1 cellular context compared by ENCODE assay signal in the genomic region with DNA sequence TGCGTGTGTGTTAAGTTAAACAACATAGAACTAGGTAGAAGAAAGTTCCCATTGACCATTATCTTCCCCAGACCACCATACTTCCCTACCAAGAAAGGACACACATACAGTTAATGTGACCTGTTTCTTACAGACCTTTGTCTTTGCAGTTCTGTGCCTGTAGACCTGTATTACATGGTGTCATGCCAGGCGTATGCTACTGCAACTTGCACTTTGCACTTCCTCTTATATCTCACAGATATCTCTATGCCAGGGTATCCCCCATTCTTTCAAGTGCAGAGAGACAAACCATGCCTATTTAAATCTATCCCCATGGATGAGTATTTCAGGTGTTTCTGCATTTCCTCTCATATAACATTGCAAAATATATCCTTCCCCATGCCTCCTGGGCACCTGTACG.
A peak's percentile ranks its signal among the peaks of the same experiment; 100 is the strongest.
TF ChIP-seq lines count a peak whose summit lies in the region.

No MANE protein-coding gene starts in this region.

TF ChIP-seq in liver, 16 proteins besides CTCF, POLR2A, EP300 and RAD21 (continued from another document):
- TF ChIP-seq, protein P1, sequence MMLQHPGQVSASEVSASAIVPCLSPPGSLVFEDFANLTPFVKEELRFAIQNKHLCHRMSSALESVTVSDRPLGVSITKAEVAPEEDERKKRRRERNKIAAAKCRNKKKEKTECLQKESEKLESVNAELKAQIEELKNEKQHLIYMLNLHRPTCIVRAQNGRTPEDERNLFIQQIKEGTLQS (IDR thresholded peaks at IDR 0.05) = no peak
- TF ChIP-seq, protein P2, sequence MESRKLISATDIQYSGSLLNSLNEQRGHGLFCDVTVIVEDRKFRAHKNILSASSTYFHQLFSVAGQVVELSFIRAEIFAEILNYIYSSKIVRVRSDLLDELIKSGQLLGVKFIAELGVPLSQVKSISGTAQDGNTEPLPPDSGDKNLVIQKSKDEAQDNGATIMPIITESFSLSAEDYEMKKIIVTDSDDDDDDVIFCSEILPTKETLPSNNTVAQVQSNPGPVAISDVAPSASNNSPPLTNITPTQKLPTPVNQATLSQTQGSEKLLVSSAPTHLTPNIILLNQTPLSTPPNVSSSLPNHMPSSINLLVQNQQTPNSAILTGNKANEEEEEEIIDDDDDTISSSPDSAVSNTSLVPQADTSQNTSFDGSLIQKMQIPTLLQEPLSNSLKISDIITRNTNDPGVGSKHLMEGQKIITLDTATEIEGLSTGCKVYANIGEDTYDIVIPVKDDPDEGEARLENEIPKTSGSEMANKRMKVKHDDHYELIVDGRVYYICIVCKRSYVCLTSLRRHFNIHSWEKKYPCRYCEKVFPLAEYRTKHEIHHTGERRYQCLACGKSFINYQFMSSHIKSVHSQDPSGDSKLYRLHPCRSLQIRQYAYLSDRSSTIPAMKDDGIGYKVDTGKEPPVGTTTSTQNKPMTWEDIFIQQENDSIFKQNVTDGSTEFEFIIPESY (IDR thresholded peaks at IDR 0.05) = no peak
- TF ChIP-seq, protein P3, sequence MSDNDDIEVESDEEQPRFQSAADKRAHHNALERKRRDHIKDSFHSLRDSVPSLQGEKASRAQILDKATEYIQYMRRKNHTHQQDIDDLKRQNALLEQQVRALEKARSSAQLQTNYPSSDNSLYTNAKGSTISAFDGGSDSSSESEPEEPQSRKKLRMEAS (IDR thresholded peaks at IDR 0.05) = peak; percentile 17
- TF ChIP-seq TAF1 (conservative IDR thresholded peaks at IDR 0.05) = no peak
- peak in 1 of 2 donors; percentile 12 for TF ChIP-seq RXRA (IDR thresholded peaks at IDR 0.05)
- no peak for TF ChIP-seq GABPA (IDR thresholded peaks at IDR 0.05 in 1 of 2, conservative IDR thresholded peaks at IDR 0.05 in 1 of 2)
- no peak for TF ChIP-seq YY1 (IDR thresholded peaks at IDR 0.05)
- no peak for TF ChIP-seq FOXA1 (IDR thresholded peaks at IDR 0.05)
- TF ChIP-seq NR2F2 (IDR thresholded peaks at IDR 0.05) = no peak
TF ChIP-seq in liver: peak in this region for 5.
